Comparison of ENCODE assay signal across 8 cellular contexts in genomic region chr2:9174771-9175441, GRCh38. TPM values are rescaled to one million over a fixed set of nuclear protein-coding genes. Genes with fewer than 3 reads are reported as not detected.
DNase-seq lines count a peak whose midpoint lies in the region; ATAC-seq, FAIRE-seq and TF ChIP-seq lines count a peak whose summit lies in the region.

No MANE protein-coding gene starts in this region.

- FAIRE-seq in D721Med (lab: Jason Lieb, UNC) = no peak

- no peaks in the 10 kb centered on the region for H3K36me3 ChIP-seq in hepatocyte (replicated peaks; ENCODE audit: insufficient read depth, low read depth)

- H3K27me3 ChIP-seq in hepatocyte = no peaks in the 10 kb centered on the region

- TF ChIP-seq POLR2A in GM18505 (IDR thresholded peaks at IDR 0.05; ENCODE audit: borderline replicate concordance, extremely low read depth, insufficient read depth, insufficient read length) = no peak

- no peaks in the 10 kb centered on the region for H3K9me2 ChIP-seq in hepatocyte (replicated peaks; ENCODE audit: insufficient read depth)

- peak overlapping the region; percentile 39 for H3K27ac ChIP-seq in hepatocyte

- no peaks in the 10 kb centered on the region for H3K79me2 ChIP-seq in hepatocyte

- no peak overlapping the region for H3K4me2 ChIP-seq in hepatocyte

- 68% methylated on average over 10 of the region's 10 CpGs for WGBS in hepatocyte (ENCODE audit: low lambda C conversion rate, missing lambda C conversion rate)

- no peak overlapping the region for H3K4me3 ChIP-seq in hepatocyte

- H2AFZ ChIP-seq in hepatocyte = no peak overlapping the region

- peaks cover 25% of the 10 kb centered on the region for H3K4me1 ChIP-seq in hepatocyte (ENCODE audit: insufficient read depth)

- ATAC-seq in GM18505 (IDR thresholded peaks at IDR 0.05; ENCODE audit: unreplicated experiment) = no peak

- H3K9me3 ChIP-seq in hepatocyte (ENCODE audit: low read depth) = no peaks in the 10 kb centered on the region

- no peak for TF ChIP-seq CTCF in hepatocyte (IDR thresholded peaks at IDR 0.05; ENCODE audit: poor library complexity)
- TF ChIP-seq CTCF in D721Med (IDR thresholded peaks at IDR 0.05; ENCODE audit: insufficient read depth, missing control alignments) = no peak

- DNase-seq in AG08396 (ENCODE audit: low spot score) (peak; percentile 65), HT-29 (ENCODE audit: low spot score) (peak; percentile 53), SHP77 treated with DMSO at 0.1 percent for 48 hours (lab: John Stamatoyannopoulos, UW) (peak; percentile 79), hepatocyte (ENCODE audit: low spot score) (peak; percentile 54), D721Med (ENCODE audit: insufficient read length, low spot score) (no peak)
- DNase-seq in activated naive CD4-positive, alpha-beta T cell treated with anti-CD3 and anti-CD28 coated beads, Interleukin-2, amount 50 U/mL, for 16 hours = no peak
- no peak for DNase-seq in activated naive CD4-positive, alpha-beta T cell treated with Interleukin-2 at 50 U/mL for 16 hours

- no peaks in the 10 kb centered on the region for H4K20me1 ChIP-seq in hepatocyte (ENCODE audit: insufficient read depth, poor library complexity, severe bottlenecking)

RNA-seq across cellular contexts. Expression of gene ASAP2, which starts 31.7 kb away (rescaled TPM):
- total RNA-seq in HT-29 (2014; rRNA removed; shearing (Covaris generic)) = 27.0 and 34.8 TPM in 2 replicates
- 17.1 and 21.3 TPM in 2 replicates for total RNA-seq in hepatocyte
- polyA plus RNA-seq in hepatocyte = 13.7 and 15.4 TPM in 2 replicates

Comparison
In these comparisons a context has a peak if more than half of its experiments do, and no peak if none do; other contexts are left out.
1. DNase-seq: peak in AG08396 (single experiment), HT-29 (single experiment), SHP77 treated with DMSO at 0.1 percent for 48 hours (single experiment) and hepatocyte (single experiment); none in activated naive CD4-positive, alpha-beta T cell treated with anti-CD3 and anti-CD28 coated beads, Interleukin-2, amount 50 U/mL, for 16 hours (single experiment), D721Med (single experiment) and activated naive CD4-positive, alpha-beta T cell treated with Interleukin-2 at 50 U/mL for 16 hours (single experiment).